Comparison of ENCODE assay signal across 25 cellular contexts in genomic region chr1:110482662-110483307, GRCh38. TPM values are rescaled to one million over a fixed set of nuclear protein-coding genes. Genes with fewer than 3 reads are reported as not detected.
DNase-seq lines count a peak whose midpoint lies in the region; ATAC-seq and TF ChIP-seq lines count a peak whose summit lies in the region.
"Had no signal": no experiment of that assay in that cellular context is flagged by ENCODE, and none has a peak within 500 bp of the region (broad histone marks: within the 10 kb centered on the region; RNA-seq: fewer than 3 reads in every experiment).

No MANE protein-coding gene starts in this region.

- H3K4me3 ChIP-seq in hepatocyte (no peak overlapping the region), smooth muscle cell (no peak overlapping the region)
- H3K4me3 ChIP-seq: heart left ventricle, testis had no signal

- H4K20me1 ChIP-seq in hepatocyte (ENCODE audit: insufficient read depth, poor library complexity, severe bottlenecking) (no peaks in the 10 kb centered on the region), smooth muscle cell (ENCODE audit: low read depth) (no peaks in the 10 kb centered on the region)

- H3K9ac ChIP-seq in smooth muscle cell (ENCODE audit: low read depth), result no peak overlapping the region

- H2AFZ ChIP-seq in hepatocyte, result no peak overlapping the region
- no peak overlapping the region for H2AFZ ChIP-seq in smooth muscle cell (ENCODE audit: low read depth)

- H3K4me1 ChIP-seq in hepatocyte (ENCODE audit: insufficient read depth), result peaks cover 41% of the 10 kb centered on the region
- H3K4me1 ChIP-seq in smooth muscle cell (ENCODE audit: low read depth), result peaks cover 4% of the 10 kb centered on the region

- no peaks in the 10 kb centered on the region for H3K9me2 ChIP-seq in hepatocyte (replicated peaks; ENCODE audit: insufficient read depth)

- H3K79me2 ChIP-seq in hepatocyte, result no peaks in the 10 kb centered on the region
- no peaks in the 10 kb centered on the region for H3K79me2 ChIP-seq in smooth muscle cell (ENCODE audit: low read depth)

- 73% methylated on average over 18 of the region's 18 CpGs for WGBS in hepatocyte (ENCODE audit: low lambda C conversion rate, missing lambda C conversion rate)
- 69% methylated on average over 18 of the region's 18 CpGs for WGBS in smooth muscle cell (ENCODE audit: low lambda C conversion rate)

- H3K4me2 ChIP-seq in hepatocyte, result peak overlapping the region; percentile 61
- H3K4me2 ChIP-seq in smooth muscle cell, result peak overlapping the region; percentile 49

- no peaks in the 10 kb centered on the region for H3K9me3 ChIP-seq in hepatocyte (ENCODE audit: low read depth)
- H3K9me3 ChIP-seq in smooth muscle cell (replicated peaks; ENCODE audit: low read depth), result no peaks in the 10 kb centered on the region
- H3K9me3 ChIP-seq: heart left ventricle, testis had no signal

- H3K27me3 ChIP-seq in hepatocyte (no peaks in the 10 kb centered on the region), smooth muscle cell (ENCODE audit: low read depth) (no peaks in the 10 kb centered on the region)
- H3K27me3 ChIP-seq: testis had no signal

- ATAC-seq in HG03135 (IDR thresholded peaks at IDR 0.05; ENCODE audit: unreplicated experiment) (no peak), GM19395 (IDR thresholded peaks at IDR 0.05; ENCODE audit: unreplicated experiment) (no peak)
- ATAC-seq: SK-N-SH treated with all-trans-retinoic acid at 6 μM for 48 hours; stimulated activated memory B cell treated with anti-CD40 and anti-IgM and Interleukin-4, amounts not matched to agents 10 μg/mL and 1 μg/mL and 100 μg/mL, for 72 hours had no signal

- DNase-seq in G401 (ENCODE audit: low spot score) (peak; percentile 74), NCI-H69 (lab: John Stamatoyannopoulos, UW) (peak; percentile 42), hepatocyte (ENCODE audit: low spot score) (no peak), smooth muscle cell (lab: John Stamatoyannopoulos, UW; ENCODE audit: unreplicated experiment) (no peak), cardiac septum (ENCODE audit: low spot score) (no peak)
- DNase-seq: activated CD4-positive, alpha-beta memory T cell treated with anti-CD3 and anti-CD28 coated beads for 36 hours; activated CD4-positive, CD25-positive, alpha-beta regulatory T cell; activated T-cell treated with anti-CD3 and anti-CD28 coated beads for 4 hours; amniotic stem cell; heart left ventricle; immature natural killer cell; left ventricle myocardium superior; NCI-H748 treated with DMSO at 0.1 percent for 48 hours; stimulated activated CD4-positive, alpha-beta T cell treated with anti-CD3 and anti-CD28 coated beads, Interleukin-2, amount 100 ng/mL, for 24 hours; testis had no signal

- H3K36me3 ChIP-seq in hepatocyte (replicated peaks; ENCODE audit: insufficient read depth, low read depth) (no peaks in the 10 kb centered on the region), smooth muscle cell (ENCODE audit: low read depth) (no peaks in the 10 kb centered on the region)
- H3K36me3 ChIP-seq: heart left ventricle had no signal

- TF ChIP-seq CTCF in hepatocyte (IDR thresholded peaks at IDR 0.05; ENCODE audit: poor library complexity), result no peak
- TF ChIP-seq CTCF in smooth muscle cell (IDR thresholded peaks at IDR 0.05; ENCODE audit: borderline replicate concordance, insufficient read depth, poor library complexity, severe bottlenecking), result no peak

- in situ Hi-C loops in G401 (cut with HindIII; ENCODE audit: low sequenced_read_pairs), result no loop called here

- intact Hi-C loops in cardiac septum (cut with DNase I), result no loop called here

- H3F3A ChIP-seq in smooth muscle cell (ENCODE audit: low read depth), result no peaks in the 10 kb centered on the region

- H3K27ac ChIP-seq in hepatocyte, result no peak overlapping the region
- H3K27ac ChIP-seq in smooth muscle cell (ENCODE audit: low read depth), result no peak overlapping the region
- H3K27ac ChIP-seq: heart left ventricle had no signal

RNA-seq across cellular contexts. Expression of gene PROK1, which starts 31.8 kb away (rescaled TPM):
- total RNA-seq in G401 (2014; rRNA removed; shearing (Covaris generic)), result not detected in 2 replicates
- total RNA-seq in hepatocyte (8.8 and 9.6 TPM in 2 replicates), smooth muscle cell (43.0 and 45.2 TPM in 2 replicates), cardiac septum (0.46 TPM)
- polyA plus RNA-seq in hepatocyte (9.4 and 11.1 TPM in 2 replicates), smooth muscle cell (66.2 and 69.5 TPM in 2 replicates)
- total RNA-seq: activated CD4-positive, alpha-beta memory T cell treated with anti-CD3 and anti-CD28 coated beads for 36 hours; Daoy; dermis microvascular lymphatic vessel endothelial cell; H4; left ventricle myocardium superior; MCF 10A; pulmonary artery endothelial cell; skeletal muscle tissue had no signal
- polyA plus RNA-seq: immature natural killer cell had no signal

RNA-seq across cellular contexts. Expression of gene KCNA10, which starts 36.2 kb away (rescaled TPM):
- not detected in 2 replicates for total RNA-seq in G401 (2014; rRNA removed; shearing (Covaris generic))
- total RNA-seq in hepatocyte (not detected in 2 replicates), smooth muscle cell (not detected in 2 replicates), cardiac septum (not detected)
- polyA plus RNA-seq in hepatocyte (not detected in 2 replicates), smooth muscle cell (not detected in 2 replicates)
- total RNA-seq: activated CD4-positive, alpha-beta memory T cell treated with anti-CD3 and anti-CD28 coated beads for 36 hours; Daoy; dermis microvascular lymphatic vessel endothelial cell; H4; heart left ventricle; left ventricle myocardium superior; MCF 10A; pulmonary artery endothelial cell had no signal
- polyA plus RNA-seq: heart left ventricle, immature natural killer cell had no signal

Comparison
In these comparisons a context has a peak if more than half of its experiments do, and no peak if none do; other contexts are left out.
1. DNase-seq: peak in G401 (single experiment) and NCI-H69 (single experiment); none in hepatocyte (single experiment), smooth muscle cell (single experiment) and cardiac septum (single experiment).